11 cellular contexts compared by ENCODE assay signal in genomic region chr5:73263001-73263710, GRCh38.
"Had no signal": no experiment of that assay in that cellular context is flagged by ENCODE, and none has a peak within 500 bp of the region (broad histone marks: within the 10 kb centered on the region; RNA-seq: fewer than 3 reads in every experiment).

No MANE protein-coding gene starts in this region.

- H3K9me3 Mint-ChIP-seq: activated T-helper 2 cell treated with anti-CD3 and anti-CD28 coated beads, Interferon-gamma antibody, Interleukin-2, Interleukin-4, amounts not matched to agents 10 μg/mL and 5 μg/mL and 100 μg/mL, durations not matched to agents 14 hours and 24 hours and 36 hours; central memory CD8-positive, alpha-beta T cell; effector memory CD8-positive, alpha-beta T cell; nephron had no signal

- H3K27me3 ChIP-seq: body of pancreas had no signal

- H3K9me3 ChIP-seq: body of pancreas, transverse colon had no signal

- H3K4me3 ChIP-seq: body of pancreas, transverse colon had no signal

- H3K36me3 ChIP-seq: transverse colon had no signal

- H3K4me1 ChIP-seq: body of pancreas, transverse colon had no signal

- DNase-seq: activated CD4-positive, alpha-beta T cell treated with anti-CD3 and anti-CD28 coated beads, Interleukin-2, amount 50 U/mL, for 1 hour; activated naive CD4-positive, alpha-beta T cell treated with anti-CD3 and anti-CD28 coated beads, Interleukin-2, amount 50 U/mL, for 16 hours; body of pancreas; effector memory CD8-positive, alpha-beta T cell; mammary epithelial cell; small intestine; transverse colon had no signal

- H3K4me1 Mint-ChIP-seq: central memory CD8-positive, alpha-beta T cell had no signal

- H3K27ac Mint-ChIP-seq: activated T-helper 2 cell treated with anti-CD3 and anti-CD28 coated beads, Interferon-gamma antibody, Interleukin-2, Interleukin-4, amounts not matched to agents 10 μg/mL and 5 μg/mL and 100 μg/mL, durations not matched to agents 14 hours and 24 hours and 36 hours; effector memory CD8-positive, alpha-beta T cell; nephron had no signal

- H3K27ac ChIP-seq: body of pancreas, epithelial cell of prostate, transverse colon had no signal

- H3K4me3 Mint-ChIP-seq: central memory CD8-positive, alpha-beta T cell; effector memory CD8-positive, alpha-beta T cell; nephron had no signal
